In the genomic region with DNA sequence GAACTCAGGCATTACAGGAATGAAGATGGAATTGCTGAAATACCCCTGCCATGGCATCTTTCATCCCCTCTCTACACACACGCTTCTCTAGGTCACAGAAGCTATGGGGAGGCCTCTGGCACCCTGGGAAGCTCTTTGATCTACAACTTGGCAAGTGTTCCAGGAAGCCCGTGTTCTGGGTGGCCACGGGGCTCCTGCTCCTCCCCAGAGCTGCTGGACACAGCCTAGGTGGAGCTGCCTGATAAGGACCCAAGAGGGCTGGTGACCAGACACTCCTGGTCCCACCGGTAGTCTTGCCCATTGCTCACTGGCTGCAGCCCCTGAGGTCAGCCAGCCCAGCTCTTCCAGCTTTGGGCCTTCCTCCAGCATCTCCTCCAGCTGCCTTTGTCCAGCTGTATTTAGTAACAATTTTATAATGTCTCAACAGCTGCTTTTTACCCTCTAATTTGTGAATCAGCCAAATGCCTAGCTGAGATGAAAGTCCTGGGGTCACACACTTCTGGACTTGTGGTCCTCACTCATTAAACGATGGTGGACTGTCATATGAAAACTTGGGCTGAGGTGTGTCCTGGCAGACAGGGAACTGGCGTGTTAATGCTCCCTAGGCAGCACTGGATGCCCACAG, we compare ENCODE assay signal across 1 cellular context.
TF ChIP-seq lines count a peak whose summit lies in the region.

No MANE protein-coding gene starts in this region.

TF ChIP-seq in HepG2, 621 proteins besides CTCF, POLR2A, EP300 and RAD21:
- TF ChIP-seq, protein P1, sequence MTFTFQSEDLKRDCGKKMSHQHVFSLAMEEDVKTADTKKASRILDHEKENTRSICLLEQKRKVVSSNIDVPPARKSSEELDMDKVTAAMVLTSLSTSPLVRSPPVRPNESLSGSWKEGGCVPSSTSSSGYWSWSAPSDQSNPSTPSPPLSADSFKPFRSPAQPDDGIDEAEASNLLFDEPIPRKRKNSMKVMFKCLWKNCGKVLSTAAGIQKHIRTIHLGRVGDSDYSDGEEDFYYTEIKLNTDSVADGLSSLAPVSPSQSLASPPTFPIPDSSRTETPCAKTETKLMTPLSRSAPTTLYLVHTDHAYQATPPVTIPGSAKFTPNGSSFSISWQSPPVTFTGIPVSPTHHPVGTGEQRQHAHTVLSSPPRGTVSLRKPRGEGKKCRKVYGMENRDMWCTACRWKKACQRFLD (CRISPR knock-in tag; IDR thresholded peaks at IDR 0.05; ENCODE audit: borderline replicate concordance) = no peak
- TF ChIP-seq ZFX (CRISPR knock-in tag; IDR thresholded peaks at IDR 0.05; ENCODE audit: low read depth) = no peak
- TF ChIP-seq, protein P2, sequence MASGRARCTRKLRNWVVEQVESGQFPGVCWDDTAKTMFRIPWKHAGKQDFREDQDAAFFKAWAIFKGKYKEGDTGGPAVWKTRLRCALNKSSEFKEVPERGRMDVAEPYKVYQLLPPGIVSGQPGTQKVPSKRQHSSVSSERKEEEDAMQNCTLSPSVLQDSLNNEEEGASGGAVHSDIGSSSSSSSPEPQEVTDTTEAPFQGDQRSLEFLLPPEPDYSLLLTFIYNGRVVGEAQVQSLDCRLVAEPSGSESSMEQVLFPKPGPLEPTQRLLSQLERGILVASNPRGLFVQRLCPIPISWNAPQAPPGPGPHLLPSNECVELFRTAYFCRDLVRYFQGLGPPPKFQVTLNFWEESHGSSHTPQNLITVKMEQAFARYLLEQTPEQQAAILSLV (CRISPR knock-in tag; IDR thresholded peaks at IDR 0.05; ENCODE audit: borderline replicate concordance) = no peak
- TF ChIP-seq, protein P3, sequence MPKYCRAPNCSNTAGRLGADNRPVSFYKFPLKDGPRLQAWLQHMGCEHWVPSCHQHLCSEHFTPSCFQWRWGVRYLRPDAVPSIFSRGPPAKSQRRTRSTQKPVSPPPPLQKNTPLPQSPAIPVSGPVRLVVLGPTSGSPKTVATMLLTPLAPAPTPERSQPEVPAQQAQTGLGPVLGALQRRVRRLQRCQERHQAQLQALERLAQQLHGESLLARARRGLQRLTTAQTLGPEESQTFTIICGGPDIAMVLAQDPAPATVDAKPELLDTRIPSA (CRISPR knock-in tag; IDR thresholded peaks at IDR 0.05; ENCODE audit: borderline replicate concordance) = no peak
- TF ChIP-seq ELF3 (CRISPR knock-in tag; IDR thresholded peaks at IDR 0.05) = peak; percentile 54; the same call in 1 of the 2 replicates
- no peak for TF ChIP-seq ZBTB38 (CRISPR knock-in tag; IDR thresholded peaks at IDR 0.05)
- no peak for TF ChIP-seq U2AF1 (optimal IDR thresholded peaks at IDR 0.05; ENCODE audit: low read depth, low read length)
- 0 out of 2 replicates have a peak, but pooled peaks have one; percentile 6 for TF ChIP-seq FOSL2 (CRISPR knock-in tag; IDR thresholded peaks at IDR 0.05)
- no peak for TF ChIP-seq ATF7-NPFF (CRISPR knock-in tag; IDR thresholded peaks at IDR 0.05; ENCODE audit: low read depth)
- TF ChIP-seq ZNF33B (CRISPR knock-in tag; IDR thresholded peaks at IDR 0.05) = no peak
- TF ChIP-seq, protein P4, sequence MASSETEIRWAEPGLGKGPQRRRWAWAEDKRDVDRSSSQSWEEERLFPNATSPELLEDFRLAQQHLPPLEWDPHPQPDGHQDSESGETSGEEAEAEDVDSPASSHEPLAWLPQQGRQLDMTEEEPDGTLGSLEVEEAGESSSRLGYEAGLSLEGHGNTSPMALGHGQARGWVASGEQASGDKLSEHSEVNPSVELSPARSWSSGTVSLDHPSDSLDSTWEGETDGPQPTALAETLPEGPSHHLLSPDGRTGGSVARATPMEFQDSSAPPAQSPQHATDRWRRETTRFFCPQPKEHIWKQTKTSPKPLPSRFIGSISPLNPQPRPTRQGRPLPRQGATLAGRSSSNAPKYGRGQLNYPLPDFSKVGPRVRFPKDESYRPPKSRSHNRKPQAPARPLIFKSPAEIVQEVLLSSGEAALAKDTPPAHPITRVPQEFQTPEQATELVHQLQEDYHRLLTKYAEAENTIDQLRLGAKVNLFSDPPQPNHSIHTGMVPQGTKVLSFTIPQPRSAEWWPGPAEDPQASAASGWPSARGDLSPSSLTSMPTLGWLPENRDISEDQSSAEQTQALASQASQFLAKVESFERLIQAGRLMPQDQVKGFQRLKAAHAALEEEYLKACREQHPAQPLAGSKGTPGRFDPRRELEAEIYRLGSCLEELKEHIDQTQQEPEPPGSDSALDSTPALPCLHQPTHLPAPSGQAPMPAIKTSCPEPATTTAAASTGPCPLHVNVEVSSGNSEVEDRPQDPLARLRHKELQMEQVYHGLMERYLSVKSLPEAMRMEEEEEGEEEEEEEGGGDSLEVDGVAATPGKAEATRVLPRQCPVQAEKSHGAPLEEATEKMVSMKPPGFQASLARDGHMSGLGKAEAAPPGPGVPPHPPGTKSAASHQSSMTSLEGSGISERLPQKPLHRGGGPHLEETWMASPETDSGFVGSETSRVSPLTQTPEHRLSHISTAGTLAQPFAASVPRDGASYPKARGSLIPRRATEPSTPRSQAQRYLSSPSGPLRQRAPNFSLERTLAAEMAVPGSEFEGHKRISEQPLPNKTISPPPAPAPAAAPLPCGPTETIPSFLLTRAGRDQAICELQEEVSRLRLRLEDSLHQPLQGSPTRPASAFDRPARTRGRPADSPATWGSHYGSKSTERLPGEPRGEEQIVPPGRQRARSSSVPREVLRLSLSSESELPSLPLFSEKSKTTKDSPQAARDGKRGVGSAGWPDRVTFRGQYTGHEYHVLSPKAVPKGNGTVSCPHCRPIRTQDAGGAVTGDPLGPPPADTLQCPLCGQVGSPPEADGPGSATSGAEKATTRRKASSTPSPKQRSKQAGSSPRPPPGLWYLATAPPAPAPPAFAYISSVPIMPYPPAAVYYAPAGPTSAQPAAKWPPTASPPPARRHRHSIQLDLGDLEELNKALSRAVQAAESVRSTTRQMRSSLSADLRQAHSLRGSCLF (CRISPR knock-in tag; IDR thresholded peaks at IDR 0.05; ENCODE audit: borderline replicate concordance) = no peak
- TF ChIP-seq SP140L (CRISPR knock-in tag; IDR thresholded peaks at IDR 0.05; ENCODE audit: borderline replicate concordance) = no peak
- peak; percentile 32; the same call in 1 of the 2 replicates for TF ChIP-seq RARA (CRISPR knock-in tag; IDR thresholded peaks at IDR 0.05)
- no peak for TF ChIP-seq BRD4 (CRISPR knock-in tag; IDR thresholded peaks at IDR 0.05)
- TF ChIP-seq FOXA3 (CRISPR knock-in tag; IDR thresholded peaks at IDR 0.05) = no peak
- TF ChIP-seq HNRNPUL1 (IDR thresholded peaks at IDR 0.05; ENCODE audit: low read depth, low read length) = no peak
- no peak for TF ChIP-seq ZFP37 (CRISPR knock-in tag; IDR thresholded peaks at IDR 0.05; ENCODE audit: borderline replicate concordance)
- peak; percentile 20; the same call in 1 of the 2 replicates for TF ChIP-seq TCF7 (IDR thresholded peaks at IDR 0.05; ENCODE audit: low read depth)
- TF ChIP-seq, protein P5, sequence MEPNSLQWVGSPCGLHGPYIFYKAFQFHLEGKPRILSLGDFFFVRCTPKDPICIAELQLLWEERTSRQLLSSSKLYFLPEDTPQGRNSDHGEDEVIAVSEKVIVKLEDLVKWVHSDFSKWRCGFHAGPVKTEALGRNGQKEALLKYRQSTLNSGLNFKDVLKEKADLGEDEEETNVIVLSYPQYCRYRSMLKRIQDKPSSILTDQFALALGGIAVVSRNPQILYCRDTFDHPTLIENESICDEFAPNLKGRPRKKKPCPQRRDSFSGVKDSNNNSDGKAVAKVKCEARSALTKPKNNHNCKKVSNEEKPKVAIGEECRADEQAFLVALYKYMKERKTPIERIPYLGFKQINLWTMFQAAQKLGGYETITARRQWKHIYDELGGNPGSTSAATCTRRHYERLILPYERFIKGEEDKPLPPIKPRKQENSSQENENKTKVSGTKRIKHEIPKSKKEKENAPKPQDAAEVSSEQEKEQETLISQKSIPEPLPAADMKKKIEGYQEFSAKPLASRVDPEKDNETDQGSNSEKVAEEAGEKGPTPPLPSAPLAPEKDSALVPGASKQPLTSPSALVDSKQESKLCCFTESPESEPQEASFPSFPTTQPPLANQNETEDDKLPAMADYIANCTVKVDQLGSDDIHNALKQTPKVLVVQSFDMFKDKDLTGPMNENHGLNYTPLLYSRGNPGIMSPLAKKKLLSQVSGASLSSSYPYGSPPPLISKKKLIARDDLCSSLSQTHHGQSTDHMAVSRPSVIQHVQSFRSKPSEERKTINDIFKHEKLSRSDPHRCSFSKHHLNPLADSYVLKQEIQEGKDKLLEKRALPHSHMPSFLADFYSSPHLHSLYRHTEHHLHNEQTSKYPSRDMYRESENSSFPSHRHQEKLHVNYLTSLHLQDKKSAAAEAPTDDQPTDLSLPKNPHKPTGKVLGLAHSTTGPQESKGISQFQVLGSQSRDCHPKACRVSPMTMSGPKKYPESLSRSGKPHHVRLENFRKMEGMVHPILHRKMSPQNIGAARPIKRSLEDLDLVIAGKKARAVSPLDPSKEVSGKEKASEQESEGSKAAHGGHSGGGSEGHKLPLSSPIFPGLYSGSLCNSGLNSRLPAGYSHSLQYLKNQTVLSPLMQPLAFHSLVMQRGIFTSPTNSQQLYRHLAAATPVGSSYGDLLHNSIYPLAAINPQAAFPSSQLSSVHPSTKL (CRISPR knock-in tag; IDR thresholded peaks at IDR 0.05) = peak; percentile 51; the same call in 1 of the 2 replicates
- TF ChIP-seq ZNF510 (CRISPR knock-in tag; IDR thresholded peaks at IDR 0.05; ENCODE audit: low read depth) = no peak
- TF ChIP-seq MATR3 (CRISPR knock-in tag; IDR thresholded peaks at IDR 0.05) = no peak
- TF ChIP-seq, protein P6, sequence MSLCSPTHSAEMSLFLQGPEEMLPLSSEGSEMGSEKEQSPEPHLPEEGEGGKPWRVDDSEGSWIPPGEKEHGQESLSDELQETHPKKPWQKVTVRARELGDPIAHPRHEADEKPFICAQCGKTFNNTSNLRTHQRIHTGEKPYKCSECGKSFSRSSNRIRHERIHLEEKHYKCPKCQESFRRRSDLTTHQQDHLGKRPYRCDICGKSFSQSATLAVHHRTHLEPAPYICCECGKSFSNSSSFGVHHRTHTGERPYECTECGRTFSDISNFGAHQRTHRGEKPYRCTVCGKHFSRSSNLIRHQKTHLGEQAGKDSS (CRISPR knock-in tag; IDR thresholded peaks at IDR 0.05; ENCODE audit: borderline replicate concordance, low read depth) = no peak
- TF ChIP-seq, protein P7, sequence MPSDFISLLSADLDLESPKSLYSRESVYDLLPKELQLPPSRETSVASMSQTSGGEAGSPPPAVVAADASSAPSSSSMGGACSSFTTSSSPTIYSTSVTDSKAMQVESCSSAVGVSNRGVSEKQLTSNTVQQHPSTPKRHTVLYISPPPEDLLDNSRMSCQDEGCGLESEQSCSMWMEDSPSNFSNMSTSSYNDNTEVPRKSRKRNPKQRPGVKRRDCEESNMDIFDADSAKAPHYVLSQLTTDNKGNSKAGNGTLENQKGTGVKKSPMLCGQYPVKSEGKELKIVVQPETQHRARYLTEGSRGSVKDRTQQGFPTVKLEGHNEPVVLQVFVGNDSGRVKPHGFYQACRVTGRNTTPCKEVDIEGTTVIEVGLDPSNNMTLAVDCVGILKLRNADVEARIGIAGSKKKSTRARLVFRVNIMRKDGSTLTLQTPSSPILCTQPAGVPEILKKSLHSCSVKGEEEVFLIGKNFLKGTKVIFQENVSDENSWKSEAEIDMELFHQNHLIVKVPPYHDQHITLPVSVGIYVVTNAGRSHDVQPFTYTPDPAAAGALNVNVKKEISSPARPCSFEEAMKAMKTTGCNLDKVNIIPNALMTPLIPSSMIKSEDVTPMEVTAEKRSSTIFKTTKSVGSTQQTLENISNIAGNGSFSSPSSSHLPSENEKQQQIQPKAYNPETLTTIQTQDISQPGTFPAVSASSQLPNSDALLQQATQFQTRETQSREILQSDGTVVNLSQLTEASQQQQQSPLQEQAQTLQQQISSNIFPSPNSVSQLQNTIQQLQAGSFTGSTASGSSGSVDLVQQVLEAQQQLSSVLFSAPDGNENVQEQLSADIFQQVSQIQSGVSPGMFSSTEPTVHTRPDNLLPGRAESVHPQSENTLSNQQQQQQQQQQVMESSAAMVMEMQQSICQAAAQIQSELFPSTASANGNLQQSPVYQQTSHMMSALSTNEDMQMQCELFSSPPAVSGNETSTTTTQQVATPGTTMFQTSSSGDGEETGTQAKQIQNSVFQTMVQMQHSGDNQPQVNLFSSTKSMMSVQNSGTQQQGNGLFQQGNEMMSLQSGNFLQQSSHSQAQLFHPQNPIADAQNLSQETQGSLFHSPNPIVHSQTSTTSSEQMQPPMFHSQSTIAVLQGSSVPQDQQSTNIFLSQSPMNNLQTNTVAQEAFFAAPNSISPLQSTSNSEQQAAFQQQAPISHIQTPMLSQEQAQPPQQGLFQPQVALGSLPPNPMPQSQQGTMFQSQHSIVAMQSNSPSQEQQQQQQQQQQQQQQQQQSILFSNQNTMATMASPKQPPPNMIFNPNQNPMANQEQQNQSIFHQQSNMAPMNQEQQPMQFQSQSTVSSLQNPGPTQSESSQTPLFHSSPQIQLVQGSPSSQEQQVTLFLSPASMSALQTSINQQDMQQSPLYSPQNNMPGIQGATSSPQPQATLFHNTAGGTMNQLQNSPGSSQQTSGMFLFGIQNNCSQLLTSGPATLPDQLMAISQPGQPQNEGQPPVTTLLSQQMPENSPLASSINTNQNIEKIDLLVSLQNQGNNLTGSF (CRISPR knock-in tag; IDR thresholded peaks at IDR 0.05) = no peak
- TF ChIP-seq KAT7 (CRISPR knock-in tag; IDR thresholded peaks at IDR 0.05; ENCODE audit: borderline replicate concordance) = no peak
- no peak for TF ChIP-seq KDM5B (CRISPR knock-in tag; IDR thresholded peaks at IDR 0.05; ENCODE audit: borderline replicate concordance)
- TF ChIP-seq ZNF496 (CRISPR knock-in tag; IDR thresholded peaks at IDR 0.05; ENCODE audit: insufficient replicate concordance) = no peak
- TF ChIP-seq, protein P8, sequence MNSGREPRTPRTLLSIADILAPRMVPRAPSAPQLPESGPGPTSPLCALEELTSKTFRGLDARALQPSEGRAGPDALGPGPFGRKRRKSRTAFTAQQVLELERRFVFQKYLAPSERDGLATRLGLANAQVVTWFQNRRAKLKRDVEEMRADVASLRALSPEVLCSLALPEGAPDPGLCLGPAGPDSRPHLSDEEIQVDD (CRISPR knock-in tag; IDR thresholded peaks at IDR 0.05; ENCODE audit: borderline replicate concordance) = no peak
- TF ChIP-seq, protein P9, sequence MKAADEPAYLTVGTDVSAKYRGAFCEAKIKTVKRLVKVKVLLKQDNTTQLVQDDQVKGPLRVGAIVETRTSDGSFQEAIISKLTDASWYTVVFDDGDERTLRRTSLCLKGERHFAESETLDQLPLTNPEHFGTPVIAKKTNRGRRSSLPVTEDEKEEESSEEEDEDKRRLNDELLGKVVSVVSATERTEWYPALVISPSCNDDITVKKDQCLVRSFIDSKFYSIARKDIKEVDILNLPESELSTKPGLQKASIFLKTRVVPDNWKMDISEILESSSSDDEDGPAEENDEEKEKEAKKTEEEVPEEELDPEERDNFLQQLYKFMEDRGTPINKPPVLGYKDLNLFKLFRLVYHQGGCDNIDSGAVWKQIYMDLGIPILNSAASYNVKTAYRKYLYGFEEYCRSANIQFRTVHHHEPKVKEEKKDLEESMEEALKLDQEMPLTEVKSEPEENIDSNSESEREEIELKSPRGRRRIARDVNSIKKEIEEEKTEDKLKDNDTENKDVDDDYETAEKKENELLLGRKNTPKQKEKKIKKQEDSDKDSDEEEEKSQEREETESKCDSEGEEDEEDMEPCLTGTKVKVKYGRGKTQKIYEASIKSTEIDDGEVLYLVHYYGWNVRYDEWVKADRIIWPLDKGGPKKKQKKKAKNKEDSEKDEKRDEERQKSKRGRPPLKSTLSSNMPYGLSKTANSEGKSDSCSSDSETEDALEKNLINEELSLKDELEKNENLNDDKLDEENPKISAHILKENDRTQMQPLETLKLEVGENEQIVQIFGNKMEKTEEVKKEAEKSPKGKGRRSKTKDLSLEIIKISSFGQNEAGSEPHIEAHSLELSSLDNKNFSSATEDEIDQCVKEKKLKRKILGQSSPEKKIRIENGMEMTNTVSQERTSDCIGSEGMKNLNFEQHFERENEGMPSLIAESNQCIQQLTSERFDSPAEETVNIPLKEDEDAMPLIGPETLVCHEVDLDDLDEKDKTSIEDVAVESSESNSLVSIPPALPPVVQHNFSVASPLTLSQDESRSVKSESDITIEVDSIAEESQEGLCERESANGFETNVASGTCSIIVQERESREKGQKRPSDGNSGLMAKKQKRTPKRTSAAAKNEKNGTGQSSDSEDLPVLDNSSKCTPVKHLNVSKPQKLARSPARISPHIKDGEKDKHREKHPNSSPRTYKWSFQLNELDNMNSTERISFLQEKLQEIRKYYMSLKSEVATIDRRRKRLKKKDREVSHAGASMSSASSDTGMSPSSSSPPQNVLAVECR (CRISPR knock-in tag; IDR thresholded peaks at IDR 0.05; ENCODE audit: borderline replicate concordance) = no peak
- no peak for TF ChIP-seq ZNF451 (CRISPR knock-in tag; IDR thresholded peaks at IDR 0.05)
